29 cellular contexts compared by ENCODE assay signal in genomic region chr5:3034449-3034848, GRCh38.
"Had no signal": no experiment of that assay in that cellular context is flagged by ENCODE, and none has a peak within 500 bp of the region (broad histone marks: within the 10 kb centered on the region; RNA-seq: fewer than 3 reads in every experiment).

No MANE protein-coding gene starts in this region.

- DNase-seq: naive thymus-derived CD4-positive, alpha-beta T cell; natural killer cell; nephron progenitor cell; occipital lobe; pancreas; retina; right cardiac atrium; right lobe of liver; sigmoid colon; small intestine; stimulated activated CD4-positive, alpha-beta T cell treated with anti-CD3 and anti-CD28 coated beads, Interleukin-12 subunit alpha, Interleukin-12 subunit beta, amount 100 ng/mL, for 4 hours; stimulated activated CD4-positive, alpha-beta T cell treated with anti-CD3 and anti-CD28 coated beads, Interleukin-1b, Interleukin-23, amount 100 ng/mL, for 48 hours; stimulated activated CD4-positive, alpha-beta T cell treated with anti-CD3 and anti-CD28 coated beads, Interleukin-4, amount 100 ng/mL, for 1 hour; stimulated activated CD4-positive, alpha-beta T cell treated with anti-CD3 and anti-CD28 coated beads, Interleukin-4, amount 100 ng/mL, for 4 hours; stimulated activated CD8-positive, alpha-beta memory T cell treated with anti-CD3 and anti-CD28 coated beads, Interleukin-4, amount 100 ng/mL, for 48 hours; stimulated activated naive CD4-positive, alpha-beta T cell; stimulated activated naive CD8-positive, alpha-beta T cell treated with anti-CD3 and anti-CD28 coated beads, Interleukin-15, amount 100 ng/mL, for 72 hours; stimulated activated naive CD8-positive, alpha-beta T cell treated with anti-CD3 and anti-CD28 coated beads, Interleukin-15, Interleukin-2, amounts not matched to agents 100 U/mL and 50 U/mL, for 24 hours; substantia nigra; testis; tibial artery; transverse colon; upper lobe of right lung; uterus had no signal

- H3K27ac ChIP-seq: pancreas, prostate gland, right lobe of liver, sigmoid colon, suprapubic skin, testis, tibial artery, transverse colon, upper lobe of right lung, uterus had no signal

- H3K36me3 ChIP-seq: pancreas, prostate gland, right lobe of liver, sigmoid colon, suprapubic skin, tibial artery, transverse colon, upper lobe of right lung, uterus had no signal

- H3K9me3 ChIP-seq: pancreas, prostate gland, right lobe of liver, sigmoid colon, suprapubic skin, testis, tibial artery, transverse colon, upper lobe of right lung, uterus had no signal

- H3K4me1 Mint-ChIP-seq: naive thymus-derived CD4-positive, alpha-beta T cell; natural killer cell; stimulated activated memory B cell treated with anti-CD40 and anti-IgM and Interleukin-4, amounts not matched to agents 10 μg/mL and 1 μg/mL and 100 μg/mL, for 72 hours; stimulated activated naive CD8-positive, alpha-beta T cell treated with anti-CD3 and anti-CD28 coated beads, Interleukin-15, amount 100 ng/mL, for 72 hours had no signal

- H3K27me3 ChIP-seq: pancreas, right lobe of liver, sigmoid colon, suprapubic skin, testis, tibial artery, transverse colon, upper lobe of right lung, uterus had no signal

- H3K9me3 Mint-ChIP-seq: type B pancreatic cell had no signal

- H3K27ac Mint-ChIP-seq: naive thymus-derived CD4-positive, alpha-beta T cell; natural killer cell; nephron progenitor cell; stimulated activated memory B cell treated with anti-CD40 and anti-IgM and Interleukin-4, amounts not matched to agents 10 μg/mL and 1 μg/mL and 100 μg/mL, for 72 hours; stimulated activated naive CD8-positive, alpha-beta T cell treated with anti-CD3 and anti-CD28 coated beads, Interleukin-15, amount 100 ng/mL, for 72 hours; type B pancreatic cell had no signal

- H3K36me3 Mint-ChIP-seq: naive thymus-derived CD4-positive, alpha-beta T cell; natural killer cell; stimulated activated memory B cell treated with anti-CD40 and anti-IgM and Interleukin-4, amounts not matched to agents 10 μg/mL and 1 μg/mL and 100 μg/mL, for 72 hours; type B pancreatic cell had no signal

- H3K4me3 Mint-ChIP-seq: naive thymus-derived CD4-positive, alpha-beta T cell; natural killer cell; nephron progenitor cell; neural crest cell; stimulated activated memory B cell treated with anti-CD40 and anti-IgM and Interleukin-4, amounts not matched to agents 10 μg/mL and 1 μg/mL and 100 μg/mL, for 72 hours; stimulated activated naive CD8-positive, alpha-beta T cell treated with anti-CD3 and anti-CD28 coated beads, Interleukin-15, amount 100 ng/mL, for 72 hours; type B pancreatic cell had no signal

- ATAC-seq: naive thymus-derived CD4-positive, alpha-beta T cell; natural killer cell; pancreas; right cardiac atrium; right lobe of liver; stimulated activated memory B cell treated with anti-CD40 and anti-IgM and Interleukin-4, amounts not matched to agents 10 μg/mL and 1 μg/mL and 100 μg/mL, for 72 hours; stimulated activated naive CD8-positive, alpha-beta T cell treated with anti-CD3 and anti-CD28 coated beads, Interleukin-15, amount 100 ng/mL, for 72 hours; stimulated activated naive CD8-positive, alpha-beta T cell treated with anti-CD3 and anti-CD28 coated beads, Interleukin-15, Interleukin-2, amounts not matched to agents 100 U/mL and 50 U/mL, for 24 hours; upper lobe of right lung had no signal

- H3K4me3 ChIP-seq: pancreas, prostate gland, right lobe of liver, sigmoid colon, suprapubic skin, testis, tibial artery, transverse colon, upper lobe of right lung, uterus had no signal

- H3K4me1 ChIP-seq: pancreas, prostate gland, right lobe of liver, sigmoid colon, suprapubic skin, testis, tibial artery, transverse colon, upper lobe of right lung, uterus had no signal

- H3K27me3 Mint-ChIP-seq: naive thymus-derived CD4-positive, alpha-beta T cell; stimulated activated memory B cell treated with anti-CD40 and anti-IgM and Interleukin-4, amounts not matched to agents 10 μg/mL and 1 μg/mL and 100 μg/mL, for 72 hours; stimulated activated naive CD8-positive, alpha-beta T cell treated with anti-CD3 and anti-CD28 coated beads, Interleukin-15, amount 100 ng/mL, for 72 hours; type B pancreatic cell had no signal
